ENCODE assay signal across 8 cellular contexts in the genomic region with DNA sequence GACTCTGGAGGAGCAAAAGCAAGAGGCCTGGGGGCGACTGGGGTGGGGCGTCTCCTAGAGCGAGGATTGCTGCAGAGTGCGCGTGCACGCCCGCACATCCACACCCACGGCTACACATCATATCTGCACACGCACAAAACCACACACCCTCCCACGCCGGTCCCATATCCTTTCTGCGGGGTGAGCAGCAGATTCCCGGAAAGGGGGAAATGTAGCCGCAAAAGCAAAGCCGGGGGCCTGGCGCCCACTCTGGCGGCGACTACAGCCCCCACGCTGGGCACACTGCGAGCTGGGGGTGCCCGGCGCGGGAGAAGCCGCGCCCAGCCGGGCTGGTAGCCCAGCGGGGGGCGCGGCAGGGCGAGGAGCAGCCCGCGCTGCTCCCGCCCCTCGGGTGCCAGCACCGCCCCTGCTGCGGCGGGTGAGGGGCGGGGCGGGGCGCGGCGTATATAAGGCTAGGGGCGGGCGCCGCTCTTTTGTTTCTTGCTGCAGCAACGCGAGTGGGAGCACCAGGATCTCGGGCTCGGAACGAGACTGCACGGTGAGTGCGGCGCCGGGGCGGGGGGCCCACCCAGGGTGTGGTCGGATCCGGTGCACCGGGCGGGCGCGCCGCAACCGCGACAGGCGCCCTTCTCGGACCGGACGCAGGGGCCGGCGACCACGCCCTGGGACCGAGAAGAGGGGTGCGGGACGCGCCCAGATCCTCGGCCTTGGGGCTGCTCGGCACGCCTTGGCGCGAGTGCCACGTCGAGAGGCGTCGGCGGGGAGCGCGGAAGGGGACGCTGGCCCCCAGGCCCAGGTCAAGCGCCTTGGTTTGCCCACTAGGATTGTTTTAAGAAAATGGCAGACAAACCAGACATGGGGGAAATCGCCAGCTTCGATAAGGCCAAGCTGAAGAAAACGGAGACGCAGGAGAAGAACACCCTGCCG. TPM values are rescaled to one million over a fixed set of nuclear protein-coding genes. Genes with fewer than 3 reads are reported as not detected.
DNase-seq lines count a peak whose midpoint lies in the region; ATAC-seq and TF ChIP-seq lines count a peak whose summit lies in the region.

Gene TMSB10 (plus strand): TSS at position 476 of the 927 bp plus-strand sequence.

- H3K9me3 Mint-ChIP-seq in endothelial cell (ENCODE audit: unreplicated experiment): no peaks in the 10 kb centered on the region

- H3K27me3 Mint-ChIP-seq in endothelial cell (ENCODE audit: unreplicated experiment): peaks cover 30% of the 10 kb centered on the region

- peak within 1 kb of the TSS; percentile 95 for H3K4me3 Mint-ChIP-seq in endothelial cell (ENCODE audit: unreplicated experiment)

- peak within 1 kb of the TSS; percentile 96 for H3K27ac Mint-ChIP-seq in endothelial cell (ENCODE audit: unreplicated experiment)

- H3K36me3 ChIP-seq in NT2/D1 (ENCODE audit: insufficient read depth, insufficient read length, low read length): peaks cover 25% of the 10 kb centered on the region

- peak; percentile 65 for ATAC-seq in GM19463 (IDR thresholded peaks at IDR 0.05; ENCODE audit: unreplicated experiment)

- DNase-seq in COR-L47 (lab: John Stamatoyannopoulos, UW): peak; percentile 78
- DNase-seq in HL-60 (ENCODE audit: low read depth in 1 of 2, low spot score in 1 of 2): peak; percentile 78 to 79
- no peak for DNase-seq in NT2/D1 (ENCODE audit: low read depth, low spot score)
- peak; percentile 55 for DNase-seq in activated CD8-positive, alpha-beta memory T cell treated with anti-CD3 and anti-CD28 coated beads, Interleukin-2, amount 50 U/mL, for 24 hours (ENCODE audit: extremely low read depth)
- peak; percentile 92 for DNase-seq in endothelial cell (ENCODE audit: low spot score)
- peak; percentile 76 for DNase-seq in midbrain (lab: John Stamatoyannopoulos, UW)
- DNase-seq in stimulated activated CD8-positive, alpha-beta memory T cell treated with anti-CD3 and anti-CD28 coated beads, Interleukin-2, amount 100 ng/mL, for 48 hours (ENCODE audit: low read depth in 2 of 2): peak; percentile 74 to 77

- H3K27me3 ChIP-seq in HL-60 (ENCODE audit: insufficient read depth, poor library complexity, severe bottlenecking) (no peaks in the 10 kb centered on the region), NT2/D1 (ENCODE audit: insufficient read depth, insufficient read length) (peaks cover 3% of the 10 kb centered on the region)

- peaks cover 26% of the 10 kb centered on the region for H3K4me1 Mint-ChIP-seq in endothelial cell (ENCODE audit: unreplicated experiment)

- no peaks in the 10 kb centered on the region for H3K4me1 ChIP-seq in NT2/D1 (ENCODE audit: insufficient read depth, insufficient read length)

- H3K4me3 ChIP-seq in HL-60 (replicated peaks; ENCODE audit: insufficient read depth, low read length) (peak within 1 kb of the TSS; percentile 81), NT2/D1 (ENCODE audit: insufficient read length, low read depth) (peak within 1 kb of the TSS; percentile 77)

- H3K36me3 Mint-ChIP-seq in endothelial cell (ENCODE audit: low read depth, unreplicated experiment): peaks cover 40% of the 10 kb centered on the region

- H3K9me3 ChIP-seq in NT2/D1 (ENCODE audit: insufficient read depth, low read length): no peaks in the 10 kb centered on the region

- no peak for TF ChIP-seq CTCF in HL-60 (IDR thresholded peaks at IDR 0.05; ENCODE audit: insufficient read depth, low read length)
- no peak for TF ChIP-seq CTCF in endothelial cell (IDR thresholded peaks at IDR 0.05; ENCODE audit: unreplicated experiment)

- H3K9ac ChIP-seq in NT2/D1 (ENCODE audit: insufficient read length, low read depth): peak within 1 kb of the TSS; percentile 91

- peak within 1 kb of the TSS; percentile 70 for H3K27ac ChIP-seq in HL-60 (replicated peaks)

RNA-seq across cellular contexts. Expression of gene TMSB10, which starts in this region (rescaled TPM):
- 3,500 TPM for total RNA-seq in endothelial cell (ENCODE audit: unreplicated experiment)
